In the genomic region with DNA sequence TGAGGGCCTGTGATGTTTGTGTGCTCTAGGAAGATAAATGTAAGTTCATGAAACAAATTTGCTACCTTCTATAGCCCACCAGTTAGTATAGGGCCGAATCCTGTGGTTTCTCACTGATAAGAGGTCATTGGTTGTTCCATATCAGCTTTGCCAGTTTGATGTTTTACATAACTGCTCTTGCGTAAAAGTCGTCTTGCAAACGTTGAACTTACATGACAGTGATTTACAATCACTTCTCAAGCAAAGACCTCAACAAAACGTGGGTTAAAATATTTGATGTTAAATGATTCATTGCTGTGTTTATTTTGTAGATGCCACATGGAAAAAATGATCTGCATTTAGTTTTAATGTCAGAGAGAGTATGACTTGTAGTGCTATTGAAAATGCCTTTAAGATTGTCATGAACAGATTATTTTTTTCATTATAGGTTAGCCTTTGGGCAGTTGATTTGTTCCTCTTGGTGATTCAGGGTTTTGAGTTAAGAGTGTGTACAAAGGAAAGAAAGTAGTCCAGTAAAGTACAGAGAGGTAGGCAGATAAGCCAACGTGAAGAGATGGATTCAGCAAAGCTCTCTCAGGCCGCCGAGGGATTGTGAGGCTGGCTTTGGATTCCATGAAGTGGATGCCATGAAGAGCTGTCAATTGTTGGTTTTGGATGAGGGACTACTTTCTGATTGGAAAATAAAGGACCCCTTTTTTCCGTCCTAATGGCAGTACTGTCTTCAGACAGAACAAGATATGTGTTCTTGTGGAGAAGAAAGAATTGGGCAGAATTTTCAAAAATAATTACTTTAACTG, we compare ENCODE assay signal across 8 cellular contexts. TPM values are rescaled to one million over a fixed set of nuclear protein-coding genes. Genes with fewer than 3 reads are reported as not detected.
DNase-seq lines count a peak whose midpoint lies in the region; ATAC-seq, FAIRE-seq and TF ChIP-seq lines count a peak whose summit lies in the region.

No MANE protein-coding gene starts in this region.

- no peak for TF ChIP-seq EP300 in GM12878 (IDR thresholded peaks at IDR 0.05; ENCODE audit: borderline replicate concordance in 1 of 2, control insufficient read depth in 1 of 2, low read depth in 2 of 2, low read length in 2 of 2)

- TF ChIP-seq RAD21 in GM12878 (IDR thresholded peaks at IDR 0.05; ENCODE audit: insufficient read depth, low read depth, low read length): no peak

- BruUV-seq in GM12878 (replicated peaks; lab: Mats Ljungman, UMichigan): no TSS peak

- peak overlapping the region; percentile 99 for H3K9ac ChIP-seq in GM12878 (ENCODE audit: control insufficient read depth, insufficient read depth, low read length)

- POLR2A ChIA-PET in GM12878 (lab: Charles Lee): interaction anchor here (0.7 to 1.2 kb wide), 5 partner anchors 9 to 25 kb away, joined by 3 to 5 read pairs (median 4); no protein-coding TSS in a partner anchor

- 15% methylated on average over 9 of the region's 9 CpGs for WGBS in GM12878 (ENCODE audit: insufficient coverage, insufficient replicate concordance, low lambda C conversion rate, missing lambda C conversion rate)

- H3K27me3 ChIP-seq in BE2C: no peaks in the 10 kb centered on the region
- no peaks in the 10 kb centered on the region for H3K27me3 ChIP-seq in GM12878 (replicated peaks in 1 of 2; ENCODE audit: control insufficient read depth in 2 of 2, insufficient read depth in 2 of 2, low read length in 1 of 2)

- H4K20me1 ChIP-seq in GM12878 (ENCODE audit: control insufficient read depth, insufficient read depth): peaks cover 22% of the 10 kb centered on the region

- H2AFZ ChIP-seq in GM12878 (ENCODE audit: control insufficient read depth, low read depth, low read length): no peak overlapping the region

- H3K36me3 ChIP-seq in BE2C: peaks cover 79% of the 10 kb centered on the region
- peaks cover 5 to 42% of the 10 kb centered on the region in 2 experiments for H3K36me3 ChIP-seq in GM12878 (ENCODE audit: control insufficient read depth in 2 of 2, insufficient read depth in 2 of 2, low read length in 1 of 2)

- intact Hi-C loops in GM12878 (cut with micrococcal nuclease; ENCODE audit: unreplicated experiment): no loop called here

- no peaks in the 10 kb centered on the region; the same call in 1 of the 2 replicates for H3K4me1 ChIP-seq in BE2C
- H3K4me1 ChIP-seq in GM12878 (ENCODE audit: control insufficient read depth, insufficient read depth, low read length): peaks cover 7% of the 10 kb centered on the region

- no peak for TF ChIP-seq POLR2A in GM12878 (IDR thresholded peaks at IDR 0.05; ENCODE audit: low read depth, low read length)

- H3K4me3 ChIP-seq in BE2C (ENCODE audit: low read depth, low read length): peak overlapping the region; percentile 97
- peak overlapping the region; percentile 96 for H3K4me3 ChIP-seq in GM12878

- peak overlapping the region; percentile 60 for H3K4me2 ChIP-seq in GM12878 (ENCODE audit: control insufficient read depth, insufficient read depth)

- FAIRE-seq in GM12878 (lab: Jason Lieb, UNC): no peak

- SMC1A ChIA-PET in GM12878 (lab: Charles Lee; ENCODE audit: uncharacterized antibody, unreplicated experiment): interaction anchor here (1.1 to 1.7 kb wide), 5 partner anchors 8 to 66 kb away, joined by 3 to 8 read pairs (median 3); no protein-coding TSS in a partner anchor

- peaks cover 100% of the 10 kb centered on the region for H3K79me2 ChIP-seq in GM12878 (ENCODE audit: control insufficient read depth, insufficient read depth, low read length)

- no peak for TF ChIP-seq CTCF in BE2C (IDR thresholded peaks at IDR 0.05; ENCODE audit: low read depth, low read length)
- no peak for TF ChIP-seq CTCF in GM12878 (IDR thresholded peaks at IDR 0.05 in 2 of 3, conservative IDR thresholded peaks at IDR 0.05 in 1 of 3; ENCODE audit: control insufficient read depth in 2 of 3, extremely low read depth in 1 of 3, insufficient read depth in 1 of 3, low read depth in 3 of 3, low read length in 3 of 3)

- in situ Hi-C loops in KBM-7 (cut with MboI; ENCODE audit: low pct_unique_long_range_greater_than_20kb, low sequenced_read_pairs) (no loop called here), GM12878 (cut with MboI) (no loop called here)

- RAD21 ChIA-PET in GM12878 (lab: Charles Lee; ENCODE audit: unreplicated experiment): interaction anchor here (1.1 kb wide), 1 partner anchor 115 kb away, joined by 3 read pairs; no protein-coding TSS in a partner anchor

- 0 out of 2 replicates have a peak overlapping the region, but pooled peaks have one; percentile 1 for H3K27ac ChIP-seq in GM12878 (ENCODE audit: control insufficient read depth, insufficient read depth)

- no peak for ATAC-seq in GM12878

- CTCF ChIA-PET in GM12878 (lab: Yijun Ruan, JAX): interaction anchor here (0.6 to 2.5 kb wide), 4 partner anchors 9 to 1680 kb away, joined by 3 to 6 read pairs (median 4); no protein-coding TSS in a partner anchor

- no peaks in the 10 kb centered on the region for H3K9me3 ChIP-seq in BE2C
- H3K9me3 ChIP-seq in GM12878 (replicated peaks; ENCODE audit: control insufficient read depth, insufficient read depth, low read length): no peaks in the 10 kb centered on the region

- DNase-seq in BE2C: no peak
- peak; percentile 28 for DNase-seq in KBM-7
- DNase-seq in GM12878 (ENCODE audit: low read depth, low spot score): no peak
- DNase-seq in medulla oblongata (ENCODE audit: extremely low spot score): peak; percentile 27
- no peak for DNase-seq in SKM-1 (lab: John Stamatoyannopoulos, UW; ENCODE audit: unreplicated experiment)
- no peak for DNase-seq in NK-92 treated with Interleukin-12 subunit alpha and Interleukin-12 subunit beta, amount 100 ng/mL, for 24 hours (lab: John Stamatoyannopoulos, UW)
- no peak for DNase-seq in NCI-H748 treated with DMSO at 0.1 percent for 48 hours (lab: John Stamatoyannopoulos, UW)
- DNase-seq in H4 (ENCODE audit: low spot score): no peak

RNA-seq across cellular contexts. Expression of gene EWSR1, which starts 2.6 kb away (rescaled TPM):
- polyA plus RNA-seq in BE2C (2012; ENCODE audit: insufficient read depth, insufficient read length, low read depth): 451 TPM
- 358 and 390 TPM in 2 replicates for total RNA-seq in GM12878 (2013; cell fraction: nucleolus; rRNA removed)
- total RNA-seq in GM12878 (2014; rRNA removed) (339 and 342 TPM in 2 replicates), GM12878 (2014; rRNA removed; fragmentation: Illumina TruSeq; extraction: Trizol) (200 and 209 TPM in 2 replicates), GM12878 (2021) (307 and 325 TPM in 2 replicates)
- 140 TPM for polyA plus RNA-seq in GM12878 (2011; ENCODE audit: low read depth)
- polyA plus RNA-seq in GM12878 (2011; rRNA removed) (233 and 400 TPM in 2 replicates), GM12878 (2014; fragmentation: Illumina TruSeq; extraction: Trizol) (430 and 480 TPM in 2 replicates), GM12878 (2014; fragmentation: Nextera tagmentation; extraction: Ambion mirVana) (100 to 1,000 TPM; 130 to 180 TPM), GM12878 (2014; rRNA removed) (369 and 388 TPM in 2 replicates), GM12878 (2016; fragmentation: Nextera tagmentation; extraction: Ambion mirVana) (100 to 1,000 TPM; 426 to 464 TPM)
- 486 and 548 TPM in 2 replicates for polyA plus RNA-seq in GM12878 (2011; cell fraction: cytosol; rRNA removed)
- 908 and 919 TPM in 2 replicates for polyA plus RNA-seq in GM12878 (2011; cell fraction: nucleus; rRNA removed)
- 149 and 217 TPM in 2 replicates for polyA plus RNA-seq in GM12878 (2012)
- polyA minus RNA-seq in GM12878 (2011; rRNA and poly(A)+ RNA removed): 345 and 478 TPM in 2 replicates
- 124 and 140 TPM in 2 replicates for polyA minus RNA-seq in GM12878 (2011; cell fraction: cytosol; rRNA and poly(A)+ RNA removed)
- polyA minus RNA-seq in GM12878 (2011; cell fraction: nucleus; rRNA and poly(A)+ RNA removed): 141 and 185 TPM in 2 replicates
- total RNA-seq in H4 (2014; rRNA removed; shearing (Covaris generic)): 153 and 206 TPM in 2 replicates

RNA-seq across cellular contexts. Expression of gene RHBDD3, which starts 2.9 kb away (rescaled TPM):
- polyA plus RNA-seq in BE2C (2012; ENCODE audit: insufficient read depth, insufficient read length, low read depth): 79.5 TPM
- 36.7 and 43.7 TPM in 2 replicates for total RNA-seq in GM12878 (2013; cell fraction: nucleolus; rRNA removed)
- total RNA-seq in GM12878 (2014; rRNA removed) (30.7 and 37.9 TPM in 2 replicates), GM12878 (2014; rRNA removed; fragmentation: Illumina TruSeq; extraction: Trizol) (10.0 and 11.9 TPM in 2 replicates), GM12878 (2021) (23.1 and 28.4 TPM in 2 replicates)
- polyA plus RNA-seq in GM12878 (2011; ENCODE audit: low read depth): 5.3 TPM
- polyA plus RNA-seq in GM12878 (2011; rRNA removed) (3.8 and 8.6 TPM in 2 replicates), GM12878 (2014; fragmentation: Illumina TruSeq; extraction: Trizol) (3.9 and 8.1 TPM in 2 replicates), GM12878 (2014; fragmentation: Nextera tagmentation; extraction: Ambion mirVana) (1 to 10 TPM in 1 of 2 experiments, under 1 TPM in 1; 0.27 to 1.2 TPM), GM12878 (2014; rRNA removed) (37.6 and 41.2 TPM in 2 replicates), GM12878 (2016; fragmentation: Nextera tagmentation; extraction: Ambion mirVana) (10 to 100 TPM; 36.9 to 38.7 TPM)
- 14.9 and 23.0 TPM in 2 replicates for polyA plus RNA-seq in GM12878 (2011; cell fraction: cytosol; rRNA removed)
- polyA plus RNA-seq in GM12878 (2011; cell fraction: nucleus; rRNA removed): 23.5 and 35.8 TPM in 2 replicates
- 13.5 and 16.4 TPM in 2 replicates for polyA plus RNA-seq in GM12878 (2012)
- polyA minus RNA-seq in GM12878 (2011; rRNA and poly(A)+ RNA removed): 3.6 and 9.5 TPM in 2 replicates
- 2.9 and 6.8 TPM in 2 replicates for polyA minus RNA-seq in GM12878 (2011; cell fraction: cytosol; rRNA and poly(A)+ RNA removed)
- 5.3 and 13.4 TPM in 2 replicates for polyA minus RNA-seq in GM12878 (2011; cell fraction: nucleus; rRNA and poly(A)+ RNA removed)
- 13.6 and 14.2 TPM in 2 replicates for total RNA-seq in H4 (2014; rRNA removed; shearing (Covaris generic))

RNA-seq across cellular contexts. Expression of gene GAS2L1, which starts 35.8 kb away (rescaled TPM):
- polyA plus RNA-seq in BE2C (2012; ENCODE audit: insufficient read depth, insufficient read length, low read depth): 4.2 TPM
- not detected in 2 replicates for total RNA-seq in GM12878 (2013; cell fraction: nucleolus; rRNA removed)
- total RNA-seq in GM12878 (2014; rRNA removed): not detected in 2 replicates
- total RNA-seq in GM12878 (2014; rRNA removed; fragmentation: Illumina TruSeq; extraction: Trizol): not detected in 2 replicates
- 0.13 and 0.43 TPM in 2 replicates for total RNA-seq in GM12878 (2021)
- not detected for polyA plus RNA-seq in GM12878 (2011; ENCODE audit: low read depth)
- polyA plus RNA-seq in GM12878 (2011; rRNA removed): not detected in 2 replicates
- 0.07 TPM in 1 of 2 replicates, not detected in the other for polyA plus RNA-seq in GM12878 (2011; cell fraction: cytosol; rRNA removed)
- polyA plus RNA-seq in GM12878 (2011; cell fraction: nucleus; rRNA removed): 0.13 and 0.28 TPM in 2 replicates
- 0.12 and 0.25 TPM in 2 replicates for polyA plus RNA-seq in GM12878 (2012)
- polyA plus RNA-seq in GM12878 (2014; fragmentation: Illumina TruSeq; extraction: Trizol): not detected in 2 replicates
- not detected for polyA plus RNA-seq in GM12878 (2014; fragmentation: Nextera tagmentation; extraction: Ambion mirVana)
- 0.03 and 0.06 TPM in 2 replicates for polyA plus RNA-seq in GM12878 (2014; rRNA removed)
- not detected for polyA plus RNA-seq in GM12878 (2016; fragmentation: Nextera tagmentation; extraction: Ambion mirVana)
- not detected in 2 replicates for polyA minus RNA-seq in GM12878 (2011; rRNA and poly(A)+ RNA removed)
- not detected in 2 replicates for polyA minus RNA-seq in GM12878 (2011; cell fraction: cytosol; rRNA and poly(A)+ RNA removed)
- polyA minus RNA-seq in GM12878 (2011; cell fraction: nucleus; rRNA and poly(A)+ RNA removed): not detected in 2 replicates
- 3.9 and 4.0 TPM in 2 replicates for total RNA-seq in H4 (2014; rRNA removed; shearing (Covaris generic))

RNA-seq across cellular contexts. Expression of gene RASL10A, which starts 44.8 kb away (rescaled TPM):
- polyA plus RNA-seq in BE2C (2012; ENCODE audit: insufficient read depth, insufficient read length, low read depth): not detected
- total RNA-seq in GM12878 (2013; cell fraction: nucleolus; rRNA removed): not detected in 2 replicates
- total RNA-seq in GM12878 (2014; rRNA removed) (0.27 TPM in 1 of 2 replicates, not detected in the other), GM12878 (2014; rRNA removed; fragmentation: Illumina TruSeq; extraction: Trizol) (not detected in 2 replicates), GM12878 (2021) (0.32 and 0.46 TPM in 2 replicates)
- not detected for polyA plus RNA-seq in GM12878 (2011; ENCODE audit: low read depth)
- polyA plus RNA-seq in GM12878 (2011; rRNA removed) (0.12 TPM in 1 of 2 replicates, not detected in the other), GM12878 (2014; fragmentation: Illumina TruSeq; extraction: Trizol) (not detected in 2 replicates), GM12878 (2014; fragmentation: Nextera tagmentation; extraction: Ambion mirVana) (not detected), GM12878 (2014; rRNA removed) (not detected in 2 replicates), GM12878 (2016; fragmentation: Nextera tagmentation; extraction: Ambion mirVana) (under 1 TPM; 0.17 to 0.24 TPM)
- 0.10 and 0.33 TPM in 2 replicates for polyA plus RNA-seq in GM12878 (2011; cell fraction: cytosol; rRNA removed)
- polyA plus RNA-seq in GM12878 (2011; cell fraction: nucleus; rRNA removed): 0.51 and 0.92 TPM in 2 replicates
- polyA plus RNA-seq in GM12878 (2012): 0.31 and 0.35 TPM in 2 replicates
- not detected in 2 replicates for polyA minus RNA-seq in GM12878 (2011; rRNA and poly(A)+ RNA removed)
- polyA minus RNA-seq in GM12878 (2011; cell fraction: cytosol; rRNA and poly(A)+ RNA removed): not detected in 2 replicates
- polyA minus RNA-seq in GM12878 (2011; cell fraction: nucleus; rRNA and poly(A)+ RNA removed): not detected in 2 replicates
- not detected in 2 replicates for total RNA-seq in H4 (2014; rRNA removed; shearing (Covaris generic))

Comparison
In these comparisons a context has a peak if more than half of its experiments do, and no peak if none do; other contexts are left out.
1. DNase-seq: peak in KBM-7 (single experiment) and medulla oblongata (single experiment); none in BE2C (single experiment), GM12878 (single experiment), SKM-1 (single experiment), NK-92 treated with Interleukin-12 subunit alpha and Interleukin-12 subunit beta, amount 100 ng/mL, for 24 hours (single experiment), NCI-H748 treated with DMSO at 0.1 percent for 48 hours (single experiment) and H4 (single experiment).